Comparison of ENCODE assay signal across 9 cellular contexts in genomic region chr1:100400332-100400933, GRCh38.
DNase-seq lines count a peak whose midpoint lies in the region.
"Had no signal": no experiment of that assay in that cellular context is flagged by ENCODE, and none has a peak within 500 bp of the region (broad histone marks: within the 10 kb centered on the region; RNA-seq: fewer than 3 reads in every experiment).

No MANE protein-coding gene starts in this region.

- no peak overlapping the region for H3K27ac ChIP-seq in iPS DF 6.9 (ENCODE audit: low read length)
- H3K27ac ChIP-seq: A549 had no signal

- no peaks in the 10 kb centered on the region for H3K9me3 ChIP-seq in iPS DF 6.9 (ENCODE audit: control insufficient read depth, insufficient read depth, low read length)
- H3K9me3 ChIP-seq: A549 had no signal

- H3K36me3 ChIP-seq in iPS DF 6.9 (ENCODE audit: control insufficient read depth, insufficient read depth, low read length): no peaks in the 10 kb centered on the region

- 0 out of 2 replicates have a peak, but pooled peaks cover 1% of the 10 kb centered on the region for H3K4me1 ChIP-seq in iPS DF 6.9 (ENCODE audit: control insufficient read depth, insufficient read depth, low read length)
- H3K4me1 ChIP-seq: A549 had no signal

- WGBS in iPS DF 6.9 (ENCODE audit: insufficient coverage, insufficient read length): no CpG with 5 or more reads among the region's 2 CpGs

- peak; percentile 58 for DNase-seq in NCI-H510A treated with DMSO at 0.1 percent for 48 hours (lab: John Stamatoyannopoulos, UW)
- DNase-seq in NCI-H510A (lab: John Stamatoyannopoulos, UW): no peak
- peak; percentile 49 for DNase-seq in NAMALWA (ENCODE audit: low spot score)
- peak; percentile 43 for DNase-seq in activated T-cell treated with anti-CD3 and anti-CD28 coated beads for 4 hours
- DNase-seq in iPS DF 6.9 (ENCODE audit: low read depth, low spot score): peak; percentile 22
- peak in 2 of 3 experiments; percentile 14 to 37 for DNase-seq in stimulated activated CD4-positive, alpha-beta T cell treated with anti-CD3 and anti-CD28 coated beads, TNF-alpha, amount 100 ng/mL, for 4 hours (ENCODE audit: low read depth in 3 of 3)
- no peak for DNase-seq in NCI-H1092 treated with DMSO at 0.1 percent for 48 hours (lab: John Stamatoyannopoulos, UW)
- DNase-seq in GM19238 (ENCODE audit: insufficient read length, low spot score): no peak

- no peaks in the 10 kb centered on the region for H3K27me3 ChIP-seq in iPS DF 6.9 (ENCODE audit: control insufficient read depth, insufficient read depth, low read length)

- H3K4me3 ChIP-seq in iPS DF 6.9 (ENCODE audit: low read length): no peak overlapping the region
- H3K4me3 ChIP-seq: A549 had no signal

Comparison
In these comparisons a context has a peak if more than half of its experiments do, and no peak if none do; other contexts are left out.
1. DNase-seq: peak in NCI-H510A treated with DMSO at 0.1 percent for 48 hours (single experiment), NAMALWA (single experiment), activated T-cell treated with anti-CD3 and anti-CD28 coated beads for 4 hours (single experiment), iPS DF 6.9 (single experiment) and stimulated activated CD4-positive, alpha-beta T cell treated with anti-CD3 and anti-CD28 coated beads, TNF-alpha, amount 100 ng/mL, for 4 hours (2 of 3); none in NCI-H510A (single experiment), NCI-H1092 treated with DMSO at 0.1 percent for 48 hours (single experiment) and GM19238 (single experiment).